In genomic region chr17:45317113-45317820, GRCh38 we compare ENCODE assay signal across 1 cellular context.
TF ChIP-seq lines count a peak whose summit lies in the region.

No MANE protein-coding gene starts in this region.

TF ChIP-seq in HEK293, 187 proteins besides CTCF, POLR2A, EP300 and RAD21 (continued from another document and continues in another):
- TF ChIP-seq ZNF747 (tag by site-specific recombination; IDR thresholded peaks at IDR 0.05) (no peak), KLF16 (tag by site-specific recombination; IDR thresholded peaks at IDR 0.05) (no peak), OSR2 (tag by site-specific recombination; IDR thresholded peaks at IDR 0.05) (0 out of 2 replicates have a peak, but pooled peaks have one; percentile 6), ZBTB49 (tag by site-specific recombination; IDR thresholded peaks at IDR 0.05; ENCODE audit: low read depth) (no peak), ZSCAN30 (tag by site-specific recombination; IDR thresholded peaks at IDR 0.05) (no peak), ZNF488 (tag by site-specific recombination; IDR thresholded peaks at IDR 0.05) (no peak), ZNF626 (tag by site-specific recombination; IDR thresholded peaks at IDR 0.05) (no peak), ZNF140 (tag by site-specific recombination; IDR thresholded peaks at IDR 0.05) (no peak), IKZF3 (tag by site-specific recombination; IDR thresholded peaks at IDR 0.05) (no peak), ZNF404 (tag by site-specific recombination; IDR thresholded peaks at IDR 0.05) (no peak), RBAK (tag by site-specific recombination; IDR thresholded peaks at IDR 0.05) (no peak), ZNF776 (tag by site-specific recombination; IDR thresholded peaks at IDR 0.05; ENCODE audit: borderline replicate concordance) (no peak), ZNF610 (tag by site-specific recombination; IDR thresholded peaks at IDR 0.05; ENCODE audit: borderline replicate concordance) (no peak), ZNF133 (tag by site-specific recombination; IDR thresholded peaks at IDR 0.05) (no peak), ZNF423 (tag by site-specific recombination; IDR thresholded peaks at IDR 0.05) (no peak), ZBTB7A (tag by site-specific recombination; IDR thresholded peaks at IDR 0.05; ENCODE audit: low read depth) (no peak), ZNF513 (tag by site-specific recombination; IDR thresholded peaks at IDR 0.05) (no peak), ZNF121 (tag by site-specific recombination; IDR thresholded peaks at IDR 0.05) (no peak), ZNF629 (tag by site-specific recombination; IDR thresholded peaks at IDR 0.05) (0 out of 2 replicates have a peak, but pooled peaks have one; percentile 24), ZNF239 (tag by site-specific recombination; IDR thresholded peaks at IDR 0.05) (no peak), SALL2 (tag by site-specific recombination; IDR thresholded peaks at IDR 0.05; ENCODE audit: borderline replicate concordance) (no peak), ZNF280D (tag by site-specific recombination; IDR thresholded peaks at IDR 0.05) (no peak), ZNF701 (tag by site-specific recombination; IDR thresholded peaks at IDR 0.05) (no peak), TRIM28 (IDR thresholded peaks at IDR 0.05; ENCODE audit: borderline replicate concordance, low read length) (no peak), TSHZ1 (tag by site-specific recombination; IDR thresholded peaks at IDR 0.05; ENCODE audit: borderline replicate concordance) (no peak), ZNF530 (tag by site-specific recombination; IDR thresholded peaks at IDR 0.05; ENCODE audit: low read depth) (no peak), ZBTB8A (tag by site-specific recombination; IDR thresholded peaks at IDR 0.05) (peak; percentile 93), ZNF596 (tag by site-specific recombination; IDR thresholded peaks at IDR 0.05) (no peak), ZNF473 (tag by site-specific recombination; IDR thresholded peaks at IDR 0.05) (no peak), ZBTB48 (tag by site-specific recombination; IDR thresholded peaks at IDR 0.05) (no peak), ZNF830 (tag by site-specific recombination; IDR thresholded peaks at IDR 0.05; ENCODE audit: low read depth) (no peak), ZNF571 (tag by site-specific recombination; IDR thresholded peaks at IDR 0.05) (no peak), TCF7L2 (IDR thresholded peaks at IDR 0.05; ENCODE audit: borderline replicate concordance, low read depth, low read length) (no peak), ZBTB1 (tag by site-specific recombination; IDR thresholded peaks at IDR 0.05) (no peak), ZNF157 (tag by site-specific recombination; IDR thresholded peaks at IDR 0.05) (no peak), GLI2 (tag by site-specific recombination; IDR thresholded peaks at IDR 0.05; ENCODE audit: borderline replicate concordance, low read depth) (no peak), ZNF10 (tag by site-specific recombination; IDR thresholded peaks at IDR 0.05) (no peak), ZNF433 (tag by site-specific recombination; IDR thresholded peaks at IDR 0.05; ENCODE audit: low read depth) (no peak), ZNF202 (tag by site-specific recombination; IDR thresholded peaks at IDR 0.05; ENCODE audit: borderline replicate concordance) (no peak), ZNF132 (tag by site-specific recombination; IDR thresholded peaks at IDR 0.05; ENCODE audit: borderline replicate concordance) (no peak), ZNF792 (tag by site-specific recombination; IDR thresholded peaks at IDR 0.05) (no peak), HOXA7 (CRISPR knock-in tag; IDR thresholded peaks at IDR 0.05; ENCODE audit: borderline replicate concordance) (no peak), ZNF37A (tag by site-specific recombination; IDR thresholded peaks at IDR 0.05) (no peak), ZNF843 (tag by site-specific recombination; IDR thresholded peaks at IDR 0.05) (peak; percentile 39; the same call in 1 of the 2 replicates), YY1 (tag by site-specific recombination; IDR thresholded peaks at IDR 0.05) (no peak), ZNF274 (IDR thresholded peaks at IDR 0.05; ENCODE audit: low read length) (no peak), ZNF274 (tag by site-specific recombination; IDR thresholded peaks at IDR 0.05; ENCODE audit: borderline replicate concordance) (no peak), SCRT2 (tag by site-specific recombination; IDR thresholded peaks at IDR 0.05) (no peak)
- TF ChIP-seq, protein P1, sequence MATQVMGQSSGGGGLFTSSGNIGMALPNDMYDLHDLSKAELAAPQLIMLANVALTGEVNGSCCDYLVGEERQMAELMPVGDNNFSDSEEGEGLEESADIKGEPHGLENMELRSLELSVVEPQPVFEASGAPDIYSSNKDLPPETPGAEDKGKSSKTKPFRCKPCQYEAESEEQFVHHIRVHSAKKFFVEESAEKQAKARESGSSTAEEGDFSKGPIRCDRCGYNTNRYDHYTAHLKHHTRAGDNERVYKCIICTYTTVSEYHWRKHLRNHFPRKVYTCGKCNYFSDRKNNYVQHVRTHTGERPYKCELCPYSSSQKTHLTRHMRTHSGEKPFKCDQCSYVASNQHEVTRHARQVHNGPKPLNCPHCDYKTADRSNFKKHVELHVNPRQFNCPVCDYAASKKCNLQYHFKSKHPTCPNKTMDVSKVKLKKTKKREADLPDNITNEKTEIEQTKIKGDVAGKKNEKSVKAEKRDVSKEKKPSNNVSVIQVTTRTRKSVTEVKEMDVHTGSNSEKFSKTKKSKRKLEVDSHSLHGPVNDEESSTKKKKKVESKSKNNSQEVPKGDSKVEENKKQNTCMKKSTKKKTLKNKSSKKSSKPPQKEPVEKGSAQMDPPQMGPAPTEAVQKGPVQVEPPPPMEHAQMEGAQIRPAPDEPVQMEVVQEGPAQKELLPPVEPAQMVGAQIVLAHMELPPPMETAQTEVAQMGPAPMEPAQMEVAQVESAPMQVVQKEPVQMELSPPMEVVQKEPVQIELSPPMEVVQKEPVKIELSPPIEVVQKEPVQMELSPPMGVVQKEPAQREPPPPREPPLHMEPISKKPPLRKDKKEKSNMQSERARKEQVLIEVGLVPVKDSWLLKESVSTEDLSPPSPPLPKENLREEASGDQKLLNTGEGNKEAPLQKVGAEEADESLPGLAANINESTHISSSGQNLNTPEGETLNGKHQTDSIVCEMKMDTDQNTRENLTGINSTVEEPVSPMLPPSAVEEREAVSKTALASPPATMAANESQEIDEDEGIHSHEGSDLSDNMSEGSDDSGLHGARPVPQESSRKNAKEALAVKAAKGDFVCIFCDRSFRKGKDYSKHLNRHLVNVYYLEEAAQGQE (tag by site-specific recombination; IDR thresholded peaks at IDR 0.05), result no peak
- TF ChIP-seq, protein P2, sequence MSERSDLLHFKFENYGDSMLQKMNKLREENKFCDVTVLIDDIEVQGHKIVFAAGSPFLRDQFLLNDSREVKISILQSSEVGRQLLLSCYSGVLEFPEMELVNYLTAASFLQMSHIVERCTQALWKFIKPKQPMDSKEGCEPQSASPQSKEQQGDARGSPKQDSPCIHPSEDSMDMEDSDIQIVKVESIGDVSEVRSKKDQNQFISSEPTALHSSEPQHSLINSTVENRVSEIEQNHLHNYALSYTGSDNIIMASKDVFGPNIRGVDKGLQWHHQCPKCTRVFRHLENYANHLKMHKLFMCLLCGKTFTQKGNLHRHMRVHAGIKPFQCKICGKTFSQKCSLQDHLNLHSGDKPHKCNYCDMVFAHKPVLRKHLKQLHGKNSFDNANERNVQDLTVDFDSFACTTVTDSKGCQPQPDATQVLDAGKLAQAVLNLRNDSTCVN (tag by site-specific recombination; optimal IDR thresholded peaks at IDR 0.05), result peak; percentile 82
- TF ChIP-seq, protein P3, sequence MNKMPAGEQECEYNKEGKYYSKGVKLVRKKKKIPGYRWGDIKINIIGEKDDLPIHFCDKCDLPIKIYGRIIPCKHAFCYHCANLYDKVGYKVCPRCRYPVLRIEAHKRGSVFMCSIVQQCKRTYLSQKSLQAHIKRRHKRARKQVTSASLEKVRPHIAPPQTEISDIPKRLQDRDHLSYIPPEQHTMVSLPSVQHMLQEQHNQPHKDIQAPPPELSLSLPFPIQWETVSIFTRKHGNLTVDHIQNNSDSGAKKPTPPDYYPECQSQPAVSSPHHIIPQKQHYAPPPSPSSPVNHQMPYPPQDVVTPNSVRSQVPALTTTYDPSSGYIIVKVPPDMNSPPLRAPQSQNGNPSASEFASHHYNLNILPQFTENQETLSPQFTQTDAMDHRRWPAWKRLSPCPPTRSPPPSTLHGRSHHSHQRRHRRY (tag by site-specific recombination; IDR thresholded peaks at IDR 0.05), result no peak
